ENCODE assay signal across 26 cellular contexts in the genomic region with DNA sequence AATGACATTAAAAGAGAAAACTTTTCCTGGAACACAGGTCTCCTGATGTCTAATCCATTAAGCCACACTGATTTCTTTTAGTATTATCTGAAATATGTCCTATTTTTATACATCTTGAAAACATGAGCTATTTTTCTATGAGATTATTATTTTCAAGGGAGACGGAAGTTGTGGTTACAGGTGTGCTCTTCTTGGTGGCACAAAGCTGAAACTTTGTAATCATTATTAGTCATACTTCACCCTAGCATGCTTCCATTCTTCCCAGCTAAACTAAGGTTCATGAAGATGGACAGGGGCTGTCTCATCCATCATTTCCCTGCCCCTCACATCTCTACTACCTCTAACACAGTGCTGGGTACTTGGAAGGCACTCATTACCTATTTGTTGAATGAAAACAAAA.
"Had no signal": no experiment of that assay in that cellular context is flagged by ENCODE, and none has a peak within 500 bp of the region (broad histone marks: within the 10 kb centered on the region; RNA-seq: fewer than 3 reads in every experiment).

No MANE protein-coding gene starts in this region.

- H3K79me2 ChIP-seq: parathyroid adenoma had no signal

- H3K9me3 Mint-ChIP-seq: immature natural killer cell; stimulated activated memory B cell treated with anti-CD40 and anti-IgM and Interleukin-4, amounts not matched to agents 10 μg/mL and 1 μg/mL and 100 μg/mL, for 72 hours; stimulated activated naive CD8-positive, alpha-beta T cell treated with anti-CD3 and anti-CD28 coated beads, Interleukin-15, amount 100 ng/mL, for 72 hours; type B pancreatic cell had no signal

- H3K4me2 ChIP-seq: smooth muscle cell had no signal

- H2AFZ ChIP-seq: parathyroid adenoma had no signal

- ATAC-seq: left colon; left lung; lower lobe of right lung; mucosa of descending colon; naive thymus-derived CD4-positive, alpha-beta T cell; natural killer cell treated with Interleukin-12 subunit alpha and Interleukin-12 subunit beta and Interleukin-15 and Interleukin-18, amount 100 ng/mL, for 72 hours; right lobe of liver; stimulated activated memory B cell treated with anti-CD40 and anti-IgM and Interleukin-4, amounts not matched to agents 10 μg/mL and 1 μg/mL and 100 μg/mL, for 72 hours; stimulated activated naive CD8-positive, alpha-beta T cell treated with anti-CD3 and anti-CD28 coated beads, Interleukin-15, amount 100 ng/mL, for 72 hours had no signal

- H3K4me1 ChIP-seq: left lung, lower lobe of right lung, parathyroid adenoma, right atrium auricular region, right lobe of liver, tibial nerve, vagina had no signal

- H3K27ac ChIP-seq: left lung, lower lobe of right lung, parathyroid adenoma, right atrium auricular region, right lobe of liver, tibial nerve, vagina had no signal

- H3K36me3 ChIP-seq: left lung, lower lobe of right lung, right atrium auricular region, right lobe of liver, tibial nerve, vagina had no signal

- H3K36me3 Mint-ChIP-seq: immature natural killer cell; naive thymus-derived CD4-positive, alpha-beta T cell; natural killer cell treated with Interleukin-12 subunit alpha and Interleukin-12 subunit beta and Interleukin-15 and Interleukin-18, amount 100 ng/mL, for 72 hours; stimulated activated memory B cell treated with anti-CD40 and anti-IgM and Interleukin-4, amounts not matched to agents 10 μg/mL and 1 μg/mL and 100 μg/mL, for 72 hours; type B pancreatic cell had no signal

- DNase-seq: hypothalamus; immature natural killer cell; kidney; left colon; left lung; lower lobe of right lung; midbrain; mucosa of descending colon; naive thymus-derived CD4-positive, alpha-beta T cell; right lobe of liver; stimulated activated CD4-positive, alpha-beta T cell treated with anti-CD3 and anti-CD28 coated beads, Interleukin-1b, Interleukin-23, amount 100 ng/mL, for 48 hours; stimulated activated CD4-positive, alpha-beta T cell treated with anti-CD3 and anti-CD28 coated beads, Interleukin-2, amount 100 ng/mL, for 48 hours; stimulated activated CD4-positive, alpha-beta T cell treated with anti-CD3 and anti-CD28 coated beads, Interleukin-4, amount 100 ng/mL, for 4 hours; stimulated activated CD8-positive, alpha-beta memory T cell treated with anti-CD3 and anti-CD28 coated beads, Interleukin-4, amount 100 ng/mL, for 48 hours; stimulated activated naive CD4-positive, alpha-beta T cell treated with Interleukin-2 at 50 U/mL for 16 hours; stimulated activated naive CD8-positive, alpha-beta T cell treated with anti-CD3 and anti-CD28 coated beads, Interleukin-15, amount 100 ng/mL, for 72 hours; substantia nigra had no signal

- H3K4me3 ChIP-seq: left lung, lower lobe of right lung, mucosa of descending colon, right atrium auricular region, right lobe of liver, smooth muscle cell, tibial nerve, vagina had no signal

- H3K27me3 ChIP-seq: left lung, right atrium auricular region, right lobe of liver, tibial nerve, vagina had no signal

- H3K9ac ChIP-seq: parathyroid adenoma had no signal

- H3K4me1 Mint-ChIP-seq: immature natural killer cell; naive thymus-derived CD4-positive, alpha-beta T cell; stimulated activated memory B cell treated with anti-CD40 and anti-IgM and Interleukin-4, amounts not matched to agents 10 μg/mL and 1 μg/mL and 100 μg/mL, for 72 hours; stimulated activated naive CD8-positive, alpha-beta T cell treated with anti-CD3 and anti-CD28 coated beads, Interleukin-15, amount 100 ng/mL, for 72 hours had no signal

- H3K9me3 ChIP-seq: left lung, lower lobe of right lung, mucosa of descending colon, right atrium auricular region, right lobe of liver, tibial nerve, vagina had no signal

- H3K27me3 Mint-ChIP-seq: progenitor cell of endocrine pancreas, type B pancreatic cell had no signal

- H3K4me3 Mint-ChIP-seq: immature natural killer cell; naive thymus-derived CD4-positive, alpha-beta T cell; natural killer cell treated with Interleukin-12 subunit alpha and Interleukin-12 subunit beta and Interleukin-15 and Interleukin-18, amount 100 ng/mL, for 72 hours; stimulated activated memory B cell treated with anti-CD40 and anti-IgM and Interleukin-4, amounts not matched to agents 10 μg/mL and 1 μg/mL and 100 μg/mL, for 72 hours; stimulated activated naive CD8-positive, alpha-beta T cell treated with anti-CD3 and anti-CD28 coated beads, Interleukin-15, amount 100 ng/mL, for 72 hours; type B pancreatic cell had no signal

- H3K27ac Mint-ChIP-seq: immature natural killer cell; naive thymus-derived CD4-positive, alpha-beta T cell; natural killer cell treated with Interleukin-12 subunit alpha and Interleukin-12 subunit beta and Interleukin-15 and Interleukin-18, amount 100 ng/mL, for 72 hours; progenitor cell of endocrine pancreas; stimulated activated memory B cell treated with anti-CD40 and anti-IgM and Interleukin-4, amounts not matched to agents 10 μg/mL and 1 μg/mL and 100 μg/mL, for 72 hours; stimulated activated naive CD8-positive, alpha-beta T cell treated with anti-CD3 and anti-CD28 coated beads, Interleukin-15, amount 100 ng/mL, for 72 hours; type B pancreatic cell had no signal
